ENCODE assay signal across 11 cellular contexts in the genomic region with DNA sequence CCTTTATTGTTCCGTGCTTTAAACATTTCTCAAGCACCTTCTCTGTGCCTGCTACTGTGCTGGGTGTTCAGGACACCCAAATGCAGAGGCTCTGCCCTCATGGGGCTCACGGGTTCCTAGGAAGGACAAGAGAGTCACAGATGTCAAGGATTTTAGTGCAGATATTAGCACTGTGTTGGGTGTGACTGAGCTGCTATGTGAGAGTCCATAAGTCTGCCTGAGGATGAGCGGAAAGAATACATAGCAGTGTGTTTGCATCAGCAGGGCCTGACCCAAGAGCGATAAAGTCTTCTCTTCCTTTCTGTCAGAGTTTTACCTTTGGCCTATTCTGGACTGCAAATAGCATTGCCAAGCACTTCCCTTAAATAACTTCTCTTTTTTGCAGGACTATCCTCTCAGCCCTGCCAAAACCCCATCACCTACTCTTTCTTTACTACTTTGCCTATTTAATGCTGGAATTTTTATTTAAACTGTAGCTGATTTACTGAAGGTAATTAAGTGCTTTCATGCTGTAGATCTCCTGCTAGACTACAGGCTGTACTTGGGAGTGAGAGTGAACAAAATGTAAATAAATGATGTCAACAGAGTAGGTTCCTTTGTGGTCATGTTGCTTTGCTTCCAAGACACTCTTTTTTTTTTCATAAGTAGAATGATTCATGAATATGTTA.
DNase-seq lines count a peak whose midpoint lies in the region; ATAC-seq lines count a peak whose summit lies in the region.
"Had no signal": no experiment of that assay in that cellular context is flagged by ENCODE, and none has a peak within 500 bp of the region (broad histone marks: within the 10 kb centered on the region; RNA-seq: fewer than 3 reads in every experiment).

No MANE protein-coding gene starts in this region.

- H3K4me1 Mint-ChIP-seq in activated T-cell treated with anti-CD3 and anti-CD28 coated beads, Interleukin-2, amount 50 U/mL, for 72 hours (ENCODE audit: low read depth), result peaks cover 9% of the 10 kb centered on the region

- H4K91ac ChIP-seq in neuronal stem cell (ENCODE audit: low read depth, low read length, poor library complexity), result no peak overlapping the region

- H3K36me3 Mint-ChIP-seq in activated T-cell treated with anti-CD3 and anti-CD28 coated beads, Interleukin-2, amount 50 U/mL, for 72 hours (ENCODE audit: insufficient read depth in 2 of 2), result peaks cover 2% of the 10 kb centered on the region in 2 donors

- no peak overlapping the region for H3K4me3 ChIP-seq in skeletal muscle cell (ENCODE audit: low read depth, low read length)
- no peak overlapping the region for H3K4me3 ChIP-seq in H7 (ENCODE audit: insufficient read depth, low read depth, low read length)
- H3K4me3 ChIP-seq in neuronal stem cell (ENCODE audit: low read length in 2 of 2), result no peak overlapping the region

- H3K27me3 ChIP-seq in H7 (ENCODE audit: control insufficient read depth, insufficient read depth, low read length), result no peaks in the 10 kb centered on the region
- H3K27me3 ChIP-seq in neuronal stem cell (ENCODE audit: control insufficient read depth in 3 of 3, insufficient read depth in 3 of 3, low read depth in 1 of 3, low read length in 3 of 3), result no peaks in the 10 kb centered on the region

- WGBS in neuronal stem cell (ENCODE audit: extremely low coverage in 2 of 2, insufficient read length in 2 of 2, insufficient replicate concordance in 1 of 2), 2 donors, result no CpG with 5 or more reads among the region's 4 CpGs

- no peak overlapping the region for H3K23ac ChIP-seq in neuronal stem cell (ENCODE audit: low read depth, low read length, poor library complexity)

- H3K14ac ChIP-seq in neuronal stem cell (ENCODE audit: low read length), result no peak overlapping the region

- peaks cover 0 to 1% of the 10 kb centered on the region in 2 donors for H3K4me1 ChIP-seq in neuronal stem cell (ENCODE audit: control insufficient read depth in 2 of 2, insufficient read depth in 1 of 2, low read depth in 1 of 2, low read length in 2 of 2)

- H2AK5ac ChIP-seq in neuronal stem cell (ENCODE audit: low read depth, low read length), result no peak overlapping the region

- H3K4me2 ChIP-seq in neuronal stem cell (ENCODE audit: insufficient read depth, low read length, poor library complexity, severe bottlenecking), result no peak overlapping the region

- no peak overlapping the region for H3K4me3 Mint-ChIP-seq in activated T-cell treated with anti-CD3 and anti-CD28 coated beads, Interleukin-2, amount 50 U/mL, for 72 hours
- H3K4me3 Mint-ChIP-seq: activated CD4-positive, alpha-beta memory T cell treated with anti-CD3 and anti-CD28 coated beads for 36 hours had no signal

- H3K27ac Mint-ChIP-seq in activated T-cell treated with anti-CD3 and anti-CD28 coated beads, Interleukin-2, amount 50 U/mL, for 72 hours, result no peak overlapping the region
- H3K27ac Mint-ChIP-seq: activated CD4-positive, alpha-beta memory T cell treated with anti-CD3 and anti-CD28 coated beads for 36 hours had no signal

- H3K79me1 ChIP-seq in neuronal stem cell (ENCODE audit: low read depth, low read length), result no peaks in the 10 kb centered on the region

- H3K4ac ChIP-seq in neuronal stem cell (ENCODE audit: low read length), result no peak overlapping the region

- no peak overlapping the region for H2BK15ac ChIP-seq in neuronal stem cell (ENCODE audit: low read length)

- no peak overlapping the region for H3K27ac ChIP-seq in neuronal stem cell (replicated peaks; ENCODE audit: low read length)

- H4K8ac ChIP-seq in neuronal stem cell (ENCODE audit: low read depth, low read length), result no peak overlapping the region

- H3K9me3 ChIP-seq in neuronal stem cell (replicated peaks in 1 of 2; ENCODE audit: control insufficient read depth in 2 of 2, insufficient read depth in 1 of 2, low read depth in 1 of 2, low read length in 2 of 2), result no peaks in the 10 kb centered on the region

- no peak overlapping the region for H3K18ac ChIP-seq in neuronal stem cell (ENCODE audit: low read length)

- no peak for ATAC-seq in activated T-cell treated with anti-CD3 and anti-CD28 coated beads, Interleukin-2, amount 50 U/mL, for 72 hours (replicated peaks in 1 of 2)

- H2BK12ac ChIP-seq in neuronal stem cell (ENCODE audit: low read length), result no peak overlapping the region

- H3K36me3 ChIP-seq in H7 (replicated peaks; ENCODE audit: control insufficient read depth, insufficient read depth, low read length), result no peaks in the 10 kb centered on the region
- H3K36me3 ChIP-seq in neuronal stem cell (replicated peaks in 1 of 2; ENCODE audit: control insufficient read depth in 2 of 2, insufficient read depth in 2 of 2, low read length in 2 of 2), result peaks cover 0 to 2% of the 10 kb centered on the region in 2 donors

- H2BK120ac ChIP-seq in neuronal stem cell (ENCODE audit: low read depth, low read length), result no peak overlapping the region

- no peaks in the 10 kb centered on the region for H3K9me3 Mint-ChIP-seq in activated T-cell treated with anti-CD3 and anti-CD28 coated beads, Interleukin-2, amount 50 U/mL, for 72 hours
- H3K9me3 Mint-ChIP-seq: activated CD4-positive, alpha-beta memory T cell treated with anti-CD3 and anti-CD28 coated beads for 36 hours had no signal

- DNase-seq in H4 (ENCODE audit: low spot score) (peak; percentile 79), SKM-1 treated with dmso at 0.1 percent for 144 hours (lab: John Stamatoyannopoulos, UW; ENCODE audit: unreplicated experiment) (peak; percentile 95), globus pallidus (ENCODE audit: low spot score) (peak; percentile 25), skeletal muscle cell (ENCODE audit: low read depth) (peak; percentile 55), COLO829 (ENCODE audit: low spot score) (no peak), H7 (no peak), neuronal stem cell (ENCODE audit: low spot score) (no peak)
- DNase-seq in activated T-cell treated with anti-CD3 and anti-CD28 coated beads, Interleukin-2, amount 50 U/mL, for 72 hours, result no peak
- DNase-seq: activated CD4-positive, alpha-beta memory T cell treated with anti-CD3 and anti-CD28 coated beads for 36 hours; NCI-H345; stimulated activated naive CD4-positive, alpha-beta T cell treated with Interleukin-2 at 50 U/mL for 16 hours had no signal

- no peak overlapping the region for H2AFZ ChIP-seq in neuronal stem cell (ENCODE audit: low read length)

- H3K27me3 Mint-ChIP-seq in activated T-cell treated with anti-CD3 and anti-CD28 coated beads, Interleukin-2, amount 50 U/mL, for 72 hours (ENCODE audit: low read depth), result no peaks in the 10 kb centered on the region
- H3K27me3 Mint-ChIP-seq: activated CD4-positive, alpha-beta memory T cell treated with anti-CD3 and anti-CD28 coated beads for 36 hours had no signal

- no peak overlapping the region for H2BK5ac ChIP-seq in neuronal stem cell (ENCODE audit: low read length)

- H3K9ac ChIP-seq in neuronal stem cell (ENCODE audit: low read depth, low read length, poor library complexity), result no peak overlapping the region

Comparison
In these comparisons a context has a peak if more than half of its experiments do, and no peak if none do; other contexts are left out.
1. DNase-seq: peak in H4 (single experiment), SKM-1 treated with dmso at 0.1 percent for 144 hours (single experiment), globus pallidus (single experiment) and skeletal muscle cell (single experiment); none in COLO829 (single experiment), activated T-cell treated with anti-CD3 and anti-CD28 coated beads, Interleukin-2, amount 50 U/mL, for 72 hours (0 of 2), H7 (single experiment) and neuronal stem cell (single experiment).